Comparison of ENCODE assay signal across 2 cellular contexts in the genomic region with DNA sequence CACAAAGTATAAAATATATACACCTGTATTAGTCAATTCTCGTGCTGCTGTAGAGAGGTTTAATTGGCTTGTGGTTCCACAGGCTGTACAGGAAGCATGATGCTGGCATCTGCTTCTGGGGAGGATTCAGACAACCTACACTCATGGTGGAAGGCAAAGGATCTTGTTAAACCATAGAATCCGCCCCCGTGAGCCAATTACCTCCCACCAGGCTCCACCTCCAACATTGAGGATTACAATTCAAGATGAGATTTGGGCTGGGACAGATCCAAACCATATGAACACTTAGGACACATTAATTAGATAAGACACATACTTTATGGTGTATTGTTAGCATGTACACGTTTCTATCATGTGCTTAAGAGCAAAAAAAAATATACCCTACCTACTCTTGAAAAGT.
TF ChIP-seq lines count a peak whose summit lies in the region.

No MANE protein-coding gene starts in this region.

TF ChIP-seq in HEK293, 187 proteins besides CTCF, POLR2A, EP300 and RAD21:
- TF ChIP-seq GLIS1 (tag by site-specific recombination; IDR thresholded peaks at IDR 0.05) (peak; percentile 12; the same call in 1 of the 2 replicates), IKZF3 (tag by site-specific recombination; IDR thresholded peaks at IDR 0.05) (no peak), ZFHX2 (tag by site-specific recombination; conservative IDR thresholded peaks at IDR 0.05) (peak; percentile 80), ZBTB48 (tag by site-specific recombination; IDR thresholded peaks at IDR 0.05) (no peak), ZNF555 (tag by site-specific recombination; conservative IDR thresholded peaks at IDR 0.05) (no peak), ZNF423 (tag by site-specific recombination; IDR thresholded peaks at IDR 0.05) (no peak), EGR2 (tag by site-specific recombination; IDR thresholded peaks at IDR 0.05; ENCODE audit: low read depth) (peak; percentile 52; the same call in 1 of the 2 replicates)

TF ChIP-seq in H1, 55 proteins besides CTCF, POLR2A, EP300 and RAD21:
- no peak for TF ChIP-seq MAFK (IDR thresholded peaks at IDR 0.05; ENCODE audit: low read depth, low read length)
- TF ChIP-seq HDAC6 (IDR thresholded peaks at IDR 0.05; ENCODE audit: low read depth, low read length), result no peak
- TF ChIP-seq, protein P1, sequence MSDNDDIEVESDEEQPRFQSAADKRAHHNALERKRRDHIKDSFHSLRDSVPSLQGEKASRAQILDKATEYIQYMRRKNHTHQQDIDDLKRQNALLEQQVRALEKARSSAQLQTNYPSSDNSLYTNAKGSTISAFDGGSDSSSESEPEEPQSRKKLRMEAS (IDR thresholded peaks at IDR 0.05), result no peak
- no peak for TF ChIP-seq SP1 (IDR thresholded peaks at IDR 0.05; ENCODE audit: low read depth, low read length)
- TF ChIP-seq SRF (IDR thresholded peaks at IDR 0.05; ENCODE audit: low read depth, low read length), result no peak
